In the genomic region with DNA sequence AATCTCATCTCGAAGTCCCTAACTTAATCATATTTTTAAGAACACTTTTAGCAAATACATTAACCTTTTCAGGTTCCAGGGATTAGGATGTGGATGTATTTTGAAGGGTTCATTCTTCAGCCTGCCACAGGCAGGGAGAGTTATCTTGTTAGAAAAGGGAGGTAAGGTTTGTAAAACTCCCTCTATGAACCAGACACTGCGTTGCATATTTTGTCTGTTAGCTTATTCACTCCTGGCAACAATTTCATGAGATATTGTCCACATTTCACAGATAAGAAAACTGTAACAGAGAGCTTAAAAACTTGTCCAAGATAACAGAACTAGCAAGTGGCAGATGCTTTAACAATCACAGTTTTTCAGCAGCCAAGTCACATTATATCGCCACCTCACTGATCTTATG, we compare ENCODE assay signal across 16 cellular contexts.
DNase-seq lines count a peak whose midpoint lies in the region; ATAC-seq, FAIRE-seq and TF ChIP-seq lines count a peak whose summit lies in the region.
"Had no signal": no experiment of that assay in that cellular context is flagged by ENCODE, and none has a peak within 500 bp of the region (broad histone marks: within the 10 kb centered on the region; RNA-seq: fewer than 3 reads in every experiment).

No MANE protein-coding gene starts in this region.

- no peak overlapping the region for H3K9ac ChIP-seq in astrocyte (ENCODE audit: low read length)

- no peaks in the 10 kb centered on the region for H3K36me3 ChIP-seq in cardiac muscle cell
- H3K36me3 ChIP-seq in astrocyte (ENCODE audit: insufficient read depth, low read length), result no peaks in the 10 kb centered on the region
- H3K36me3 ChIP-seq: BE2C had no signal

- H3K27me3 Mint-ChIP-seq in astrocyte (ENCODE audit: low read depth, unreplicated experiment), result no peaks in the 10 kb centered on the region
- no peaks in the 10 kb centered on the region for H3K27me3 Mint-ChIP-seq in activated CD8-positive, alpha-beta T cell treated with anti-CD3 and anti-CD28 coated beads, Interleukin-2, amount 10 ng/mL, durations not matched to agents 7 days and 5 days (ENCODE audit: low read depth)
- H3K27me3 Mint-ChIP-seq: CD4-positive, alpha-beta T cell had no signal

- peak overlapping the region; percentile 81 for H3K27ac ChIP-seq in cardiac muscle cell
- H3K27ac ChIP-seq in astrocyte (ENCODE audit: low read depth, low read length), result no peak overlapping the region

- no peak for TF ChIP-seq CTCF in cardiac muscle cell (IDR thresholded peaks at IDR 0.05; ENCODE audit: low read depth, low read length)
- TF ChIP-seq CTCF in astrocyte (IDR thresholded peaks at IDR 0.05; ENCODE audit: insufficient read depth, low read depth, low read length), result no peak
- TF ChIP-seq CTCF in fibroblast of pulmonary artery (IDR thresholded peaks at IDR 0.05; ENCODE audit: low read length, missing control alignments), result no peak

- H2AFZ ChIP-seq in astrocyte (ENCODE audit: low read depth, low read length), result no peak overlapping the region
- H2AFZ ChIP-seq: GM23338 had no signal

- DNase-seq in cardiac muscle cell (ENCODE audit: low read depth in 1 of 2, low spot score in 1 of 2) (peak in 1 of 2 donors; percentile 20), cardiac septum (ENCODE audit: low spot score) (no peak), astrocyte (ENCODE audit: low read depth) (peak; percentile 8), fibroblast of pulmonary artery (ENCODE audit: low read depth) (peak; percentile 17), EL (no peak)
- no peak for DNase-seq in activated CD8-positive, alpha-beta T cell treated with anti-CD3 and anti-CD28 coated beads, Interleukin-2, amount 10 ng/mL, durations not matched to agents 7 days and 5 days
- DNase-seq: 8988T; BE2C; CD4-positive, alpha-beta T cell; NCI-H1417 treated with DMSO at 0.1 percent for 48 hours; NCI-H1930; SHP77 treated with DMSO at 0.1 percent for 48 hours had no signal

- POLR2A ChIA-PET in activated CD8-positive, alpha-beta T cell treated with anti-CD3 and anti-CD28 coated beads, Interleukin-2, amount 10 ng/mL, durations not matched to agents 7 days and 5 days (lab: Charles Lee), result no interaction called here

- H3K27me3 ChIP-seq in cardiac muscle cell, result no peaks in the 10 kb centered on the region
- no peaks in the 10 kb centered on the region for H3K27me3 ChIP-seq in astrocyte (ENCODE audit: insufficient read depth, low read length)
- H3K27me3 ChIP-seq: BE2C had no signal

- intact Hi-C loops in cardiac septum (cut with DNase I), result no loop called here

- H3K36me3 Mint-ChIP-seq in astrocyte (ENCODE audit: low read depth, unreplicated experiment), result no peaks in the 10 kb centered on the region
- H3K36me3 Mint-ChIP-seq in activated CD8-positive, alpha-beta T cell treated with anti-CD3 and anti-CD28 coated beads, Interleukin-2, amount 10 ng/mL, durations not matched to agents 7 days and 5 days (ENCODE audit: low read depth), result no peaks in the 10 kb centered on the region

- H4K20me1 ChIP-seq in astrocyte (ENCODE audit: insufficient read depth, low read length), result no peaks in the 10 kb centered on the region

- CTCF ChIA-PET in activated CD8-positive, alpha-beta T cell treated with anti-CD3 and anti-CD28 coated beads, Interleukin-2, amount 10 ng/mL, durations not matched to agents 7 days and 5 days (lab: Charles Lee), result no interaction called here

- H3K9me3 ChIP-seq in cardiac muscle cell (ENCODE audit: low read depth) (no peaks in the 10 kb centered on the region), astrocyte (ENCODE audit: insufficient read depth, low read depth, low read length) (no peaks in the 10 kb centered on the region)
- H3K9me3 ChIP-seq: BE2C had no signal

- no peak overlapping the region for H3K4me2 ChIP-seq in astrocyte (ENCODE audit: low read length)
- H3K4me2 ChIP-seq: GM23338 had no signal

- H3K4me3 Mint-ChIP-seq in astrocyte (ENCODE audit: unreplicated experiment), result no peak overlapping the region
- no peak overlapping the region for H3K4me3 Mint-ChIP-seq in activated CD8-positive, alpha-beta T cell treated with anti-CD3 and anti-CD28 coated beads, Interleukin-2, amount 10 ng/mL, durations not matched to agents 7 days and 5 days
- H3K4me3 Mint-ChIP-seq: CD4-positive, alpha-beta T cell; GM23338 had no signal

- no peaks in the 10 kb centered on the region for H3K4me1 Mint-ChIP-seq in astrocyte (ENCODE audit: low read depth, unreplicated experiment)
- no peaks in the 10 kb centered on the region for H3K4me1 Mint-ChIP-seq in activated CD8-positive, alpha-beta T cell treated with anti-CD3 and anti-CD28 coated beads, Interleukin-2, amount 10 ng/mL, durations not matched to agents 7 days and 5 days (ENCODE audit: low read depth)

- FAIRE-seq in astrocyte (lab: Jason Lieb, UNC), result no peak
- FAIRE-seq: K562 had no signal

- peaks cover 7% of the 10 kb centered on the region for H3K9me3 Mint-ChIP-seq in astrocyte (ENCODE audit: unreplicated experiment)
- no peaks in the 10 kb centered on the region for H3K9me3 Mint-ChIP-seq in activated CD8-positive, alpha-beta T cell treated with anti-CD3 and anti-CD28 coated beads, Interleukin-2, amount 10 ng/mL, durations not matched to agents 7 days and 5 days (ENCODE audit: insufficient read depth)

- H3K79me2 ChIP-seq in astrocyte (ENCODE audit: insufficient read depth, low read length), result no peaks in the 10 kb centered on the region

- ATAC-seq in HG03139 (IDR thresholded peaks at IDR 0.05; ENCODE audit: unreplicated experiment), result no peak
- no peak for ATAC-seq in GM18868 (IDR thresholded peaks at IDR 0.05; ENCODE audit: unreplicated experiment)
- ATAC-seq in activated CD8-positive, alpha-beta T cell treated with anti-CD3 and anti-CD28 coated beads, Interleukin-2, amount 10 ng/mL, durations not matched to agents 7 days and 5 days, result no peak
- ATAC-seq: K562 had no signal

- no peak overlapping the region for H3K27ac Mint-ChIP-seq in astrocyte (ENCODE audit: unreplicated experiment)
- no peak overlapping the region for H3K27ac Mint-ChIP-seq in activated CD8-positive, alpha-beta T cell treated with anti-CD3 and anti-CD28 coated beads, Interleukin-2, amount 10 ng/mL, durations not matched to agents 7 days and 5 days
- H3K27ac Mint-ChIP-seq: CD4-positive, alpha-beta T cell; GM23338 had no signal

- H3K4me3 ChIP-seq in cardiac muscle cell (no peak overlapping the region), astrocyte (ENCODE audit: insufficient read depth, low read depth, low read length) (no peak overlapping the region), fibroblast of pulmonary artery (replicated peaks; ENCODE audit: low read depth, low read length) (no peak overlapping the region)
- H3K4me3 ChIP-seq: GM23338, K562 had no signal

- H3K4me1 ChIP-seq in cardiac muscle cell (ENCODE audit: low read depth) (peaks cover 21% of the 10 kb centered on the region), astrocyte (ENCODE audit: insufficient read depth, low read length) (no peaks in the 10 kb centered on the region)
- H3K4me1 ChIP-seq: BE2C had no signal

Comparison
In these comparisons a context has a peak if more than half of its experiments do, and no peak if none do; other contexts are left out.
1. DNase-seq: peak in astrocyte (single experiment) and fibroblast of pulmonary artery (single experiment); none in cardiac septum (single experiment), EL (single experiment) and activated CD8-positive, alpha-beta T cell treated with anti-CD3 and anti-CD28 coated beads, Interleukin-2, amount 10 ng/mL, durations not matched to agents 7 days and 5 days (single experiment).